14 cellular contexts compared by ENCODE assay signal in genomic region chr19:8259922-8260247, GRCh38.
"Had no signal": no experiment of that assay in that cellular context is flagged by ENCODE, and none has a peak within 500 bp of the region (broad histone marks: within the 10 kb centered on the region; RNA-seq: fewer than 3 reads in every experiment).

No MANE protein-coding gene starts in this region.

- H3K27me3 ChIP-seq: cardiac muscle cell, stomach, upper lobe of right lung had no signal

- H3K4me3 ChIP-seq: cardiac muscle cell, stomach, thoracic aorta, upper lobe of right lung had no signal

- H3K9me3 Mint-ChIP-seq: activated naive CD4-positive, alpha-beta T cell treated with anti-CD3 and anti-CD28 coated beads for 36 hours; activated T-helper 1 cell treated with anti-CD3 and anti-CD28 coated beads, Interleukin-12 subunit alpha, Interleukin-12 subunit beta, Interleukin-2, Interleukin-4 antibody, amounts not matched to agents 30 ng/mL and 10 ng/mL and 1 ng/mL, durations not matched to agents 14 hours and 24 hours and 36 hours; naive B cell had no signal

- H3K4me3 Mint-ChIP-seq: activated naive CD4-positive, alpha-beta T cell treated with anti-CD3 and anti-CD28 coated beads for 36 hours; activated T-helper 1 cell treated with anti-CD3 and anti-CD28 coated beads, Interleukin-12 subunit alpha, Interleukin-12 subunit beta, Interleukin-2, Interleukin-4 antibody, amounts not matched to agents 30 ng/mL and 10 ng/mL and 1 ng/mL, durations not matched to agents 14 hours and 24 hours and 36 hours had no signal

- ATAC-seq: esophagus mucosa, left colon, upper lobe of right lung had no signal

- H3K27ac ChIP-seq: cardiac muscle cell, stomach, thoracic aorta, upper lobe of right lung had no signal

- DNase-seq: activated CD4-positive, alpha-beta T cell treated with anti-CD3 and anti-CD28 coated beads for 4 hours; activated naive CD4-positive, alpha-beta T cell treated with anti-CD3 and anti-CD28 coated beads for 36 hours; left colon; naive B cell; small intestine; stomach; T-helper 2 cell; upper lobe of right lung had no signal

- H3K27ac Mint-ChIP-seq: activated T-helper 1 cell treated with anti-CD3 and anti-CD28 coated beads, Interleukin-12 subunit alpha, Interleukin-12 subunit beta, Interleukin-2, Interleukin-4 antibody, amounts not matched to agents 30 ng/mL and 10 ng/mL and 1 ng/mL, durations not matched to agents 14 hours and 24 hours and 36 hours had no signal

- H3K9me3 ChIP-seq: stomach, thoracic aorta, upper lobe of right lung had no signal

- FAIRE-seq: astrocyte, colon, small intestine had no signal

- H3K27me3 Mint-ChIP-seq: naive B cell had no signal

- H3K4me1 ChIP-seq: upper lobe of right lung had no signal
